ENCODE assay signal across 8 cellular contexts in the genomic region with DNA sequence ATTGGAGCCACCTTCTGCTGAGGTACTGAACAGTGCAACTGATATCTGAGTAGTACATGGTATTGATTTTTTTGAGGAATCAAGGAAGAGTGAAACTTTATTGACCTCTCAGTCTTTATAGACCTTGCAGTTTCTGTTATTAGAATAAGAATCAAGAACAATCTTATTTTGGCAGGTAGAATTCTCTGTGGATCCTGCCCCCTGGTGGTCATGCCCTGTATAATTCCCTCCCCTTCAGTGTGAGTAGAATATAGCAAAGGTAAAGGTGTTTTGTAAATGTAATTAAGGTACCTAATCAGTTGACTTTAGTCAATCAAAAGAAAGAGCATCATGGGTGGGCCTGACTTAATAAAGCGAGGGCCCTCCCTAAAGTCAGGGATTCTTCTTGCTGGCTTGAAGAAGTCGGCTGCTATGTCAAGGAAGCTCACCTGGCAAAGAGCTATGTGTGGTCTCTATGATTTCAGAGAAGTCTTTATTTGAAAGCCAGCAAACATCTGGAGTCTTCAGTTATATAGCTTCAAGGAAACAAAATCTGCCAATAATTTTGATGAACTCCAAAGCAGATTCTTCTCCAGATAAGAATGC.
DNase-seq lines count a peak whose midpoint lies in the region; ATAC-seq, FAIRE-seq and TF ChIP-seq lines count a peak whose summit lies in the region.

No MANE protein-coding gene starts in this region.

- no peak for FAIRE-seq in D721Med (lab: Jason Lieb, UNC)

- ATAC-seq in GM21529 (IDR thresholded peaks at IDR 0.05; ENCODE audit: unreplicated experiment): peak; percentile 58
- no peak for ATAC-seq in aorta (ENCODE audit: low FRiP score)

- WGBS in aorta, 2 donors: 85 to 91% methylated on average over 2 of the region's 2 CpGs

- TF ChIP-seq CTCF in D721Med (IDR thresholded peaks at IDR 0.05; ENCODE audit: insufficient read depth, missing control alignments): peak; percentile 68
- peak; percentile 60 for TF ChIP-seq CTCF in foreskin fibroblast (IDR thresholded peaks at IDR 0.05; ENCODE audit: low read depth, low read length)

- intact Hi-C loops in aorta (cut with DNase I): loop anchor here (5.0 to 10.0 kb wide), 4 partner anchors 135 to 603 kb away; no protein-coding TSS in a partner anchor

- H3K9me3 ChIP-seq in aorta (ENCODE audit: control insufficient read depth, low read length): no peaks in the 10 kb centered on the region

- H3K27ac ChIP-seq in aorta (ENCODE audit: low read depth in 1 of 2, low read length in 2 of 2): no peak overlapping the region

- no peaks in the 10 kb centered on the region for H3K4me1 ChIP-seq in aorta (ENCODE audit: control insufficient read depth in 1 of 2, insufficient read depth in 2 of 2, low read length in 2 of 2)

- H3K4me3 ChIP-seq in foreskin fibroblast (ENCODE audit: low read depth in 1 of 2, low read length in 2 of 2) (no peak overlapping the region), aorta (ENCODE audit: low read length in 2 of 2) (no peak overlapping the region)

- no peaks in the 10 kb centered on the region for H3K27me3 ChIP-seq in aorta (ENCODE audit: control insufficient read depth in 1 of 2, insufficient read depth in 2 of 2, low read length in 1 of 2)

- H3K36me3 ChIP-seq in aorta (ENCODE audit: control insufficient read depth in 1 of 2, insufficient read depth in 2 of 2, low read length in 1 of 2): no peaks in the 10 kb centered on the region

- DNase-seq in D721Med (ENCODE audit: insufficient read length, low spot score) (no peak), RPMI7951 (ENCODE audit: low read depth) (peak; percentile 22), foreskin fibroblast (peak; percentile 1 to 12), middle frontal gyrus (ENCODE audit: extremely low spot score, low spot score) (no peak), putamen (ENCODE audit: low spot score) (no peak), aorta (no peak)
- DNase-seq in stimulated activated CD4-positive, alpha-beta T cell treated with anti-CD3 and anti-CD28 coated beads, Interleukin-4, amount 100 ng/mL, for 48 hours (ENCODE audit: low read depth in 2 of 2): peak; percentile 2 to 27

Comparison
In these comparisons a context has a peak if more than half of its experiments do, and no peak if none do; other contexts are left out.
1. DNase-seq: peak in RPMI7951 (single experiment), foreskin fibroblast (2 of 2) and stimulated activated CD4-positive, alpha-beta T cell treated with anti-CD3 and anti-CD28 coated beads, Interleukin-4, amount 100 ng/mL, for 48 hours (2 of 2); none in D721Med (single experiment), middle frontal gyrus (single experiment), putamen (single experiment) and aorta (0 of 2).